ENCODE assay signal across 8 cellular contexts in genomic region chr7:81846398-81846797, GRCh38.
A peak's percentile ranks its signal among the peaks of the same experiment; 100 is the strongest.
DNase-seq lines count a peak whose midpoint lies in the region; ATAC-seq and TF ChIP-seq lines count a peak whose summit lies in the region.

No MANE protein-coding gene starts in this region.

- no peaks in the 10 kb centered on the region for H3K36me3 Mint-ChIP-seq in glutamatergic neuron (ENCODE audit: unreplicated experiment)

- H3K4me3 Mint-ChIP-seq in glutamatergic neuron (ENCODE audit: unreplicated experiment), result no peak overlapping the region

- H3K9ac ChIP-seq in OCI-LY1 (ENCODE audit: low read length), result peak overlapping the region; percentile 41

- no peaks in the 10 kb centered on the region for H3K79me2 ChIP-seq in OCI-LY1 (ENCODE audit: insufficient read depth, low read length)

- peak; percentile 67 for ATAC-seq in HG02759 (IDR thresholded peaks at IDR 0.05; ENCODE audit: unreplicated experiment)

- H3K27me3 Mint-ChIP-seq in glutamatergic neuron (ENCODE audit: unreplicated experiment), result no peaks in the 10 kb centered on the region

- no peaks in the 10 kb centered on the region for H3K27me3 ChIP-seq in OCI-LY1 (ENCODE audit: insufficient read depth, low read length)

- peaks cover 1% of the 10 kb centered on the region for H3K9me3 Mint-ChIP-seq in glutamatergic neuron (ENCODE audit: unreplicated experiment)

- no peaks in the 10 kb centered on the region for H3F3A ChIP-seq in OCI-LY1 (ENCODE audit: insufficient read depth, low read length)

- no peaks in the 10 kb centered on the region; the same call in 1 of the 2 replicates for H3K36me3 ChIP-seq in OCI-LY1 (ENCODE audit: insufficient read depth, low read length)

- H3K4me1 ChIP-seq in OCI-LY1 (ENCODE audit: insufficient read depth, low read length, severe bottlenecking), result peaks cover 31% of the 10 kb centered on the region

- peak; percentile 70 for DNase-seq in ELR (ENCODE audit: low read depth)
- no peak for DNase-seq in glutamatergic neuron
- DNase-seq in superior temporal gyrus (ENCODE audit: extremely low spot score), result peak; percentile 30
- no peak for DNase-seq in D341Med (ENCODE audit: low spot score)
- DNase-seq in NCI-H748 treated with DMSO at 0.1 percent for 48 hours (lab: John Stamatoyannopoulos, UW), result no peak
- DNase-seq in dedifferentiated amniotic fluid mesenchymal stem cell (ENCODE audit: extremely low spot score), result no peak

- no peak overlapping the region for H3K4me3 ChIP-seq in OCI-LY1 (ENCODE audit: low read depth, low read length, poor library complexity, severe bottlenecking)

- TF ChIP-seq CTCF in OCI-LY1 (IDR thresholded peaks at IDR 0.05; ENCODE audit: low read length) (no peak), glutamatergic neuron (IDR thresholded peaks at IDR 0.05; ENCODE audit: partially characterized antibody, unreplicated experiment) (no peak)

- peaks cover 11% of the 10 kb centered on the region for H3K4me1 Mint-ChIP-seq in glutamatergic neuron (ENCODE audit: low read depth, unreplicated experiment)

- no peak overlapping the region for H2AFZ ChIP-seq in OCI-LY1 (ENCODE audit: low read length)

- H3K27ac ChIP-seq in OCI-LY1 (ENCODE audit: low read depth, low read length, poor library complexity, severe bottlenecking), result peak overlapping the region; percentile 92

- H4K20me1 ChIP-seq in OCI-LY1 (ENCODE audit: insufficient read depth, low read length), result no peaks in the 10 kb centered on the region

- peaks cover 9% of the 10 kb centered on the region; the same call in 1 of the 2 replicates for H3K9me3 ChIP-seq in OCI-LY1 (ENCODE audit: low read length)

- peak overlapping the region; percentile 66 for H3K4me2 ChIP-seq in OCI-LY1 (ENCODE audit: low read length)

- H3K9me2 ChIP-seq in OCI-LY1 (ENCODE audit: low read depth, low read length), result no peaks in the 10 kb centered on the region

- H3K27ac Mint-ChIP-seq in glutamatergic neuron (ENCODE audit: unreplicated experiment), result peak overlapping the region; percentile 19

Comparison
In these comparisons a context has a peak if more than half of its experiments do, and no peak if none do; other contexts are left out.
1. DNase-seq: peak in ELR (single experiment) and superior temporal gyrus (single experiment); none in glutamatergic neuron (single experiment), D341Med (single experiment), NCI-H748 treated with DMSO at 0.1 percent for 48 hours (single experiment) and dedifferentiated amniotic fluid mesenchymal stem cell (single experiment).